1 cellular context compared by ENCODE assay signal in genomic region chr1:3857791-3858129, GRCh38.
TF ChIP-seq lines count a peak whose summit lies in the region.

No MANE protein-coding gene starts in this region.

TF ChIP-seq in H1, 55 proteins besides CTCF, POLR2A, EP300 and RAD21:
- no peak for TF ChIP-seq BRCA1 (IDR thresholded peaks at IDR 0.05; ENCODE audit: low read depth, low read length)
- TF ChIP-seq KDM4A (IDR thresholded peaks at IDR 0.05; ENCODE audit: low read depth, low read length, severe bottlenecking): peak; percentile 11
- no peak for TF ChIP-seq TAF7 (optimal IDR thresholded peaks at IDR 0.05; ENCODE audit: borderline replicate concordance, low read depth, low read length)
- no peak for TF ChIP-seq BACH1 (IDR thresholded peaks at IDR 0.05; ENCODE audit: low read length)
